ENCODE assay signal across 8 cellular contexts in genomic region chr9:136978073-136978864, GRCh38. TPM values are rescaled to one million over a fixed set of nuclear protein-coding genes. Genes with fewer than 3 reads are reported as not detected.
A peak's percentile ranks its signal among the peaks of the same experiment; 100 is the strongest.
DNase-seq lines count a peak whose midpoint lies in the region; ATAC-seq, FAIRE-seq and TF ChIP-seq lines count a peak whose summit lies in the region.

No MANE protein-coding gene starts in this region.

- TF ChIP-seq POLR2A in H54 (IDR thresholded peaks at IDR 0.05; ENCODE audit: low read depth, low read length) (no peak), ovary (IDR thresholded peaks at IDR 0.05) (no peak)

- peak overlapping the region; percentile 36 for H3K4me3 ChIP-seq in RWPE2 (ENCODE audit: severe bottlenecking)
- H3K4me3 ChIP-seq in ovary, result peak overlapping the region; percentile 34
- peak overlapping the region; percentile 47 to 57 for H3K4me3 ChIP-seq in tibial artery

- intact Hi-C loops in Right ventricle myocardium inferior (cut with DNase I), result loop anchor here (1.0 kb wide), 1 partner anchor 28 kb away; no protein-coding TSS in a partner anchor
- intact Hi-C loops in ovary (cut with DNase I), result no loop called here
- intact Hi-C loops in tibial artery (cut with DNase I; ENCODE audit: low total_unique reads), result no loop called here

- no peak overlapping the region for H3K27ac Mint-ChIP-seq in activated naive CD8-positive, alpha-beta T cell treated with anti-CD3 and anti-CD28 coated beads for 36 hours

- peaks cover 8% of the 10 kb centered on the region for H3K27me3 Mint-ChIP-seq in activated naive CD8-positive, alpha-beta T cell treated with anti-CD3 and anti-CD28 coated beads for 36 hours

- peak; percentile 15; the same call in 2 of the 3 replicates for ATAC-seq in RWPE2 (ENCODE audit: low read depth)
- ATAC-seq in Right ventricle myocardium inferior, result peak; percentile 53
- no peak for ATAC-seq in HG03442 (IDR thresholded peaks at IDR 0.05; ENCODE audit: unreplicated experiment)

- H3K36me3 ChIP-seq in RWPE2 (ENCODE audit: low read depth), result no peaks in the 10 kb centered on the region
- no peaks in the 10 kb centered on the region for H3K36me3 ChIP-seq in ovary
- no peaks in the 10 kb centered on the region for H3K36me3 ChIP-seq in tibial artery

- H3K27ac ChIP-seq in RWPE2 (ENCODE audit: poor library complexity, severe bottlenecking) (no peak overlapping the region), ovary (no peak overlapping the region), tibial artery (peak overlapping the region in 1 of 2 donors; percentile 30)

- H3K9me3 ChIP-seq in RWPE2 (ENCODE audit: severe bottlenecking) (no peaks in the 10 kb centered on the region), ovary (no peaks in the 10 kb centered on the region), tibial artery (no peaks in the 10 kb centered on the region)

- H3K4me1 ChIP-seq in RWPE2 (ENCODE audit: insufficient read depth, poor library complexity, severe bottlenecking), result peaks cover 7% of the 10 kb centered on the region
- peaks cover 6% of the 10 kb centered on the region for H3K4me1 ChIP-seq in ovary (ENCODE audit: insufficient read depth)
- H3K4me1 ChIP-seq in tibial artery, result peaks cover 0 to 24% (median 15%) of the 10 kb centered on the region in 4 donors

- no peak for TF ChIP-seq EP300 in ovary (IDR thresholded peaks at IDR 0.05)

- FAIRE-seq in H54 (lab: Jason Lieb, UNC), result no peak

- peaks cover 10% of the 10 kb centered on the region for H3K4me1 Mint-ChIP-seq in activated naive CD8-positive, alpha-beta T cell treated with anti-CD3 and anti-CD28 coated beads for 36 hours

- no peaks in the 10 kb centered on the region for H3K9me3 Mint-ChIP-seq in activated naive CD8-positive, alpha-beta T cell treated with anti-CD3 and anti-CD28 coated beads for 36 hours

- DNase-seq in H54 (ENCODE audit: insufficient read length, low spot score) (peak; percentile 91), RWPE2 (ENCODE audit: low spot score) (no peak), Right ventricle myocardium inferior (ENCODE audit: missing footprints) (peak; percentile 91), ovary (peak; percentile 46 to 79 (median 66)), tibial artery (peak; percentile 69 to 77), SIG-M5 treated with dmso at 0.1 percent for 504 hours (lab: John Stamatoyannopoulos, UW; ENCODE audit: unreplicated experiment) (no peak)
- peak; percentile 73 for DNase-seq in activated naive CD8-positive, alpha-beta T cell treated with anti-CD3 and anti-CD28 coated beads for 36 hours

- no peak for TF ChIP-seq CTCF in RWPE2 (IDR thresholded peaks at IDR 0.05; ENCODE audit: poor library complexity, severe bottlenecking)
- no peak for TF ChIP-seq CTCF in ovary (IDR thresholded peaks at IDR 0.05)
- TF ChIP-seq CTCF in tibial artery (IDR thresholded peaks at IDR 0.05), result no peak

- H3K27me3 ChIP-seq in RWPE2 (ENCODE audit: insufficient read depth, poor library complexity, severe bottlenecking) (no peaks in the 10 kb centered on the region), ovary (no peaks in the 10 kb centered on the region), tibial artery (peaks cover 0 to 48% of the 10 kb centered on the region in 2 donors)

- H3K4me3 Mint-ChIP-seq in activated naive CD8-positive, alpha-beta T cell treated with anti-CD3 and anti-CD28 coated beads for 36 hours, result no peak overlapping the region

- no peaks in the 10 kb centered on the region for H3K36me3 Mint-ChIP-seq in activated naive CD8-positive, alpha-beta T cell treated with anti-CD3 and anti-CD28 coated beads for 36 hours

- 1 to 2% (median 1%) methylated on average over 16 to 78 of the region's 78 CpGs for WGBS in ovary, 3 donors

RNA-seq across cellular contexts. Expression of gene PTGDS, which starts 1.0 kb away (rescaled TPM):
- not detected for total RNA-seq in activated naive CD8-positive, alpha-beta T cell treated with anti-CD3 and anti-CD28 coated beads for 36 hours
- total RNA-seq in Right ventricle myocardium inferior (6,282 TPM), ovary (100 to 1,000 TPM in 2 of 7 donors, 10 to 100 TPM in 4, 1 to 10 TPM in 1; 5.8 to 191 (median 59.8) TPM)
- polyA plus RNA-seq in ovary, result 10 to 100 TPM; 13.6 to 43.1 TPM

RNA-seq across cellular contexts. Expression of gene LCNL1, which starts 4.5 kb away (rescaled TPM):
- not detected for total RNA-seq in activated naive CD8-positive, alpha-beta T cell treated with anti-CD3 and anti-CD28 coated beads for 36 hours
- total RNA-seq in Right ventricle myocardium inferior (8.6 TPM), ovary (1 to 10 TPM in 2 of 7 donors, under 1 TPM in 4, not detected in 1; 0.25 to 1.6 (median 0.61) TPM)
- polyA plus RNA-seq in ovary, result under 1 TPM; 0.17 to 0.19 TPM

RNA-seq across cellular contexts. Expression of gene PAXX, which starts 14.0 kb away (rescaled TPM):
- 10 to 100 TPM; 57.2 to 60.1 TPM for total RNA-seq in activated naive CD8-positive, alpha-beta T cell treated with anti-CD3 and anti-CD28 coated beads for 36 hours
- total RNA-seq in Right ventricle myocardium inferior (26.9 TPM), ovary (10 to 100 TPM; 23.6 to 48.9 (median 37.5) TPM)
- 10 to 100 TPM in 1 of 2 donors, 1 to 10 TPM in 1; 1.1 to 47.8 TPM for polyA plus RNA-seq in ovary

RNA-seq across cellular contexts. Expression of gene CLIC3, which starts 18.1 kb away (rescaled TPM):
- total RNA-seq in activated naive CD8-positive, alpha-beta T cell treated with anti-CD3 and anti-CD28 coated beads for 36 hours, result not detected
- total RNA-seq in Right ventricle myocardium inferior (1.1 TPM), ovary (1 to 10 TPM in 3 of 7 donors, under 1 TPM in 2, not detected in 2; 0.57 to 6.5 (median 1.5) TPM)
- polyA plus RNA-seq in ovary, result 1 to 10 TPM in 1 of 2 donors, not detected in 1; 1.1 TPM

RNA-seq across cellular contexts. Expression of gene LCN12, which starts 26.2 kb away (rescaled TPM):
- total RNA-seq in activated naive CD8-positive, alpha-beta T cell treated with anti-CD3 and anti-CD28 coated beads for 36 hours, result 1 to 10 TPM in 1 of 2 experiments, under 1 TPM in 1; 0.84 to 1.2 TPM
- 2.9 TPM for total RNA-seq in Right ventricle myocardium inferior
- 10 to 100 TPM in 5 of 7 donors, 1 to 10 TPM in 2; 1.3 to 40.9 (median 19.2) TPM for total RNA-seq in ovary
- polyA plus RNA-seq in ovary, result 1 to 10 TPM; 1.1 to 6.1 TPM

Comparison
In these comparisons a context has a peak if more than half of its experiments do, and no peak if none do; other contexts are left out.
1. DNase-seq: peak in H54 (single experiment), activated naive CD8-positive, alpha-beta T cell treated with anti-CD3 and anti-CD28 coated beads for 36 hours (single experiment), Right ventricle myocardium inferior (single experiment), ovary (5 of 5) and tibial artery (2 of 2); none in RWPE2 (single experiment) and SIG-M5 treated with dmso at 0.1 percent for 504 hours (single experiment).
2. RNA of gene PTGDS, which starts 1.0 kb away (total RNA-seq): 6,282 TPM in Right ventricle myocardium inferior (single experiment); 5.8 to 191 TPM in ovary and not detected in activated naive CD8-positive, alpha-beta T cell treated with anti-CD3 and anti-CD28 coated beads for 36 hours; every median in the first group is over 10 times any median in the second.
3. Peak in every context shown above with its lines, with median percentiles within 50 percentile points of each other: H3K4me3 ChIP-seq.